ENCODE assay signal across 9 cellular contexts in genomic region chr6:107977283-107977682, GRCh38. TPM values are rescaled to one million over a fixed set of nuclear protein-coding genes. Genes with fewer than 3 reads are reported as not detected.
DNase-seq lines count a peak whose midpoint lies in the region; ATAC-seq and TF ChIP-seq lines count a peak whose summit lies in the region.
"Had no signal": no experiment of that assay in that cellular context is flagged by ENCODE, and none has a peak within 500 bp of the region (broad histone marks: within the 10 kb centered on the region; RNA-seq: fewer than 3 reads in every experiment).

No MANE protein-coding gene starts in this region.

- BruUV-seq in Caco-2 (replicated peaks; lab: Mats Ljungman, UMichigan): no TSS peak

- no peaks in the 10 kb centered on the region for H3K36me3 ChIP-seq in Caco-2 (ENCODE audit: control insufficient read depth, insufficient read depth, low read length)
- H3K36me3 ChIP-seq in adipocyte (ENCODE audit: control insufficient read depth, insufficient read depth, low read length, severe bottlenecking): no peaks in the 10 kb centered on the region
- no peaks in the 10 kb centered on the region for H3K36me3 ChIP-seq in right lobe of liver

- CTCF ChIA-PET in Caco-2 (lab: Charles Lee): interaction anchor here (0.8 to 2.7 kb wide), 3 partner anchors 25 to 72 kb away, joined by 3 to 21 read pairs (median 4); no protein-coding TSS in a partner anchor

- no peaks in the 10 kb centered on the region for H3K9me3 Mint-ChIP-seq in Caco-2 (ENCODE audit: unreplicated experiment)
- no peaks in the 10 kb centered on the region for H3K9me3 Mint-ChIP-seq in effector memory CD8-positive, alpha-beta T cell

- POLR2A ChIA-PET in Caco-2 (lab: Charles Lee): interaction anchor here (0.6 kb wide), 1 partner anchor 216 kb away, joined by 23 read pairs; no protein-coding TSS in a partner anchor

- H3K27me3 Mint-ChIP-seq in Caco-2 (ENCODE audit: insufficient read depth, unreplicated experiment) (no peaks in the 10 kb centered on the region), T-helper 17 cell (peaks cover 16% of the 10 kb centered on the region)
- peaks cover 4 to 9% of the 10 kb centered on the region in 2 donors for H3K27me3 Mint-ChIP-seq in effector memory CD8-positive, alpha-beta T cell
- H3K27me3 Mint-ChIP-seq: activated naive CD8-positive, alpha-beta T cell had no signal

- peak in 1 of 2 experiments; percentile 40 for DNase-seq in Caco-2
- DNase-seq in adipocyte (ENCODE audit: low read depth): peak; percentile 70
- DNase-seq in right lobe of liver: no peak
- no peak for DNase-seq in GM19240 (ENCODE audit: insufficient read length, low spot score)
- DNase-seq in epidermal melanocyte (ENCODE audit: insufficient read length, low spot score): no peak
- no peak for DNase-seq in effector memory CD8-positive, alpha-beta T cell
- DNase-seq in T-helper 17 cell: no peak

- no peak overlapping the region for H3K9ac ChIP-seq in adipocyte (ENCODE audit: low read length)

- TF ChIP-seq CTCF in Caco-2 (IDR thresholded peaks at IDR 0.05; ENCODE audit: insufficient read depth in 1 of 2, low read depth in 1 of 2, low read length in 1 of 2, severe bottlenecking in 1 of 2, unreplicated experiment in 1 of 2) (peak; percentile 39 to 64), LNCAP (IDR thresholded peaks at IDR 0.05) (peak; percentile 31; the same call in 1 of the 2 replicates), right lobe of liver (IDR thresholded peaks at IDR 0.05) (peak; percentile 27 to 51 (median 34))

- peak in 1 of 4 donors; percentile 37 for ATAC-seq in right lobe of liver
- no peak for ATAC-seq in effector memory CD8-positive, alpha-beta T cell (replicated peaks)
- ATAC-seq in T-helper 17 cell: no peak

- peaks cover 7% of the 10 kb centered on the region; the same call in 1 of the 2 replicates for H3K4me1 ChIP-seq in Caco-2
- H3K4me1 ChIP-seq in adipocyte (ENCODE audit: control insufficient read depth, insufficient read depth, low read length): peaks cover 3% of the 10 kb centered on the region
- no peaks in the 10 kb centered on the region for H3K4me1 ChIP-seq in right lobe of liver

- no peak for TF ChIP-seq POLR2A in right lobe of liver (IDR thresholded peaks at IDR 0.05)

- no peak overlapping the region for H3K4me3 ChIP-seq in Caco-2 (ENCODE audit: low read depth, low read length)
- H3K4me3 ChIP-seq in adipocyte (ENCODE audit: low read length): no peak overlapping the region
- H3K4me3 ChIP-seq in right lobe of liver: no peak overlapping the region

- H3K9me3 ChIP-seq in Caco-2: no peaks in the 10 kb centered on the region
- H3K9me3 ChIP-seq in adipocyte (ENCODE audit: control insufficient read depth, low read length): no peaks in the 10 kb centered on the region
- no peaks in the 10 kb centered on the region for H3K9me3 ChIP-seq in right lobe of liver
- no peaks in the 10 kb centered on the region for H3K9me3 ChIP-seq in T-helper 17 cell (ENCODE audit: control insufficient read depth, low read length, poor library complexity, severe bottlenecking)

- no peak overlapping the region for H3K27ac ChIP-seq in right lobe of liver

- intact Hi-C loops in Caco-2 (cut with micrococcal nuclease; ENCODE audit: unreplicated experiment) (no loop called here), right lobe of liver (cut with DNase I) (loop anchor here (10.0 kb wide), 2 partner anchors 78 to 548 kb away; no protein-coding TSS in a partner anchor)

- H3K4me3 Mint-ChIP-seq in Caco-2 (ENCODE audit: unreplicated experiment) (no peak overlapping the region), T-helper 17 cell (no peak overlapping the region)
- H3K4me3 Mint-ChIP-seq in effector memory CD8-positive, alpha-beta T cell: no peak overlapping the region
- H3K4me3 Mint-ChIP-seq: activated naive CD8-positive, alpha-beta T cell had no signal

- 15% methylated on average over 1 of the region's 1 CpG for WGBS in right lobe of liver (ENCODE audit: insufficient coverage, low coverage, low lambda C conversion rate, missing lambda C conversion rate)

- H3K27ac Mint-ChIP-seq in Caco-2 (ENCODE audit: unreplicated experiment): no peak overlapping the region
- H3K27ac Mint-ChIP-seq in effector memory CD8-positive, alpha-beta T cell: no peak overlapping the region
- no peak overlapping the region for H3K27ac Mint-ChIP-seq in T-helper 17 cell
- H3K27ac Mint-ChIP-seq: activated naive CD8-positive, alpha-beta T cell had no signal

- H3K36me3 Mint-ChIP-seq in Caco-2 (ENCODE audit: insufficient read depth, unreplicated experiment) (no peaks in the 10 kb centered on the region), T-helper 17 cell (ENCODE audit: low read depth) (peaks cover 2% of the 10 kb centered on the region)
- no peaks in the 10 kb centered on the region for H3K36me3 Mint-ChIP-seq in effector memory CD8-positive, alpha-beta T cell (ENCODE audit: insufficient read depth)
- H3K36me3 Mint-ChIP-seq: activated naive CD8-positive, alpha-beta T cell had no signal

- H3K4me1 Mint-ChIP-seq in Caco-2 (ENCODE audit: low read depth, unreplicated experiment) (peaks cover 16% of the 10 kb centered on the region), T-helper 17 cell (peaks cover 9% of the 10 kb centered on the region)
- peaks cover 10 to 12% of the 10 kb centered on the region in 2 donors for H3K4me1 Mint-ChIP-seq in effector memory CD8-positive, alpha-beta T cell (ENCODE audit: low read depth in 2 of 2)

- H3K27me3 ChIP-seq in Caco-2 (replicated peaks; ENCODE audit: control insufficient read depth, insufficient read depth, low read length): no peaks in the 10 kb centered on the region
- H3K27me3 ChIP-seq in adipocyte (replicated peaks; ENCODE audit: control insufficient read depth, insufficient read depth, low read length): no peaks in the 10 kb centered on the region
- no peaks in the 10 kb centered on the region for H3K27me3 ChIP-seq in right lobe of liver

RNA-seq across cellular contexts. Expression of gene SEC63, which starts 19.3 kb away (rescaled TPM):
- total RNA-seq in Caco-2 (2022) (119 and 124 TPM in 2 replicates), right lobe of liver (10 to 100 TPM; 22.7 to 81.9 (median 66.8) TPM), T-helper 17 cell (10 to 100 TPM; 76.6 to 86.7 TPM)
